ENCODE assay signal across 6 cellular contexts in genomic region chr12:91733846-91734245, GRCh38.
DNase-seq lines count a peak whose midpoint lies in the region; ATAC-seq and TF ChIP-seq lines count a peak whose summit lies in the region.
"Not testable (repeated sequence)": the region's sequence is repeated elsewhere in the genome, so short reads cannot be mapped to it uniquely, and the experiment has no call there.

No MANE protein-coding gene starts in this region.

- CTCF ChIA-PET in IMR-90 (lab: Yijun Ruan, JAX): interaction anchor here (1.2 kb wide), 1 partner anchor 181 kb away, joined by 3 read pairs; no protein-coding TSS in a partner anchor

- not testable (repeated sequence) for TF ChIP-seq POLR2A in IMR-90 (IDR thresholded peaks at IDR 0.05; ENCODE audit: low read depth, low read length)

- not testable (repeated sequence) for BruUV-seq in IMR-90 (replicated peaks; lab: Mats Ljungman, UMichigan)

- not testable (repeated sequence) for H3K4ac ChIP-seq in IMR-90 (ENCODE audit: low read depth, low read length); mesenchymal stem cell (ENCODE audit: low read depth in 1 of 2, low read length in 2 of 2)

- dilution Hi-C loops in IMR-90 (cut with HindIII; ENCODE audit: low sequenced_read_pairs, unreplicated experiment): not testable (repeated sequence)

- H3K9me1 ChIP-seq in IMR-90 (ENCODE audit: insufficient read depth, low read length): not testable (repeated sequence)

- H2AK9ac ChIP-seq in IMR-90 (replicated peaks; ENCODE audit: low read depth, low read length, poor library complexity): not testable (repeated sequence)

- not testable (repeated sequence) for H2BK15ac ChIP-seq in IMR-90 (ENCODE audit: low read depth, low read length); mesenchymal stem cell (ENCODE audit: low read depth, poor library complexity, severe bottlenecking)

- H3K79me1 ChIP-seq in IMR-90 (ENCODE audit: low read depth in 1 of 2, low read length in 2 of 2); mesenchymal stem cell (replicated peaks; ENCODE audit: low read length, poor library complexity, severe bottlenecking): not testable (repeated sequence)

- H4K91ac ChIP-seq in IMR-90 (ENCODE audit: insufficient read depth, low read depth, low read length); mesenchymal stem cell (ENCODE audit: low read length): not testable (repeated sequence)

- H2BK120ac ChIP-seq in IMR-90 (ENCODE audit: low read depth, low read length); mesenchymal stem cell (ENCODE audit: low read depth, low read length): not testable (repeated sequence)

- not testable (repeated sequence) for H3K4me1 ChIP-seq in IMR-90 (ENCODE audit: control insufficient read depth, insufficient read depth, low read length); mesenchymal stem cell (ENCODE audit: control insufficient read depth, insufficient read depth, low read depth, low read length)

- not testable (repeated sequence) for H2BK5ac ChIP-seq in IMR-90 (ENCODE audit: low read depth, low read length, poor library complexity, severe bottlenecking); mesenchymal stem cell (ENCODE audit: low read depth, low read length, poor library complexity, severe bottlenecking)

- not testable (repeated sequence) for H2AFZ ChIP-seq in IMR-90 (replicated peaks; ENCODE audit: low read length, poor library complexity); mesenchymal stem cell (ENCODE audit: low read depth, low read length)

- H3K4me2 ChIP-seq in IMR-90 (ENCODE audit: low read depth, low read length); mesenchymal stem cell (ENCODE audit: low read length, poor library complexity, severe bottlenecking): not testable (repeated sequence)

- not testable (repeated sequence) for H3K36me3 ChIP-seq in IMR-90 (ENCODE audit: control insufficient read depth, insufficient read depth, low read length); brain microvascular endothelial cell (replicated peaks); mesenchymal stem cell (ENCODE audit: control insufficient read depth in 1 of 2, insufficient read depth in 2 of 2, low read depth in 1 of 2, low read length in 2 of 2)

- H3K4me3 ChIP-seq in IMR-90 (ENCODE audit: insufficient read depth, low read depth, low read length); brain microvascular endothelial cell (ENCODE audit: low read depth, low read length); mesenchymal stem cell (ENCODE audit: insufficient read depth in 1 of 2, low read depth in 1 of 2, low read length in 2 of 2): not testable (repeated sequence)

- in situ Hi-C loops in IMR-90 (cut with MboI; ENCODE audit: low sequenced_read_pairs); brain microvascular endothelial cell (cut with HindIII; ENCODE audit: low pct_ligation_motif_present, low sequenced_read_pairs): not testable (repeated sequence)

- DNase-seq in AG20443 (ENCODE audit: low spot score): peak; percentile 12
- DNase-seq in GM04504 (ENCODE audit: low read depth): peak; percentile 65
- DNase-seq in IMR-90: peak; percentile 7
- peak; percentile 4 for DNase-seq in brain microvascular endothelial cell
- peak; percentile 66 for DNase-seq in fibroblast of peridontal ligament (ENCODE audit: extremely low read depth)
- not testable (repeated sequence) for DNase-seq in mesenchymal stem cell

- H2AK5ac ChIP-seq in IMR-90 (ENCODE audit: low read depth, low read length); mesenchymal stem cell (ENCODE audit: low read length, severe bottlenecking): not testable (repeated sequence)

- POLR2A ChIA-PET in IMR-90 (lab: Charles Lee; ENCODE audit: unreplicated experiment): not testable (repeated sequence)

- H3K9me3 ChIP-seq in IMR-90 (ENCODE audit: control insufficient read depth, insufficient read depth, low read length); mesenchymal stem cell (ENCODE audit: control insufficient read depth, low read length): not testable (repeated sequence)

- not testable (repeated sequence) for H4K8ac ChIP-seq in IMR-90 (ENCODE audit: low read depth in 2 of 2, low read length in 2 of 2); mesenchymal stem cell (ENCODE audit: low read length)

- not testable (repeated sequence) for H2BK20ac ChIP-seq in IMR-90 (ENCODE audit: low read depth, low read length)

- not testable (repeated sequence) for TF ChIP-seq CTCF in IMR-90 (conservative IDR thresholded peaks at IDR 0.05; ENCODE audit: low read depth, low read length); brain microvascular endothelial cell (IDR thresholded peaks at IDR 0.05; ENCODE audit: low read depth, low read length, missing control alignments)

- WGBS in IMR-90 (ENCODE audit: extremely low coverage in 2 of 2, insufficient read length in 1 of 2), 2 experiments: no CpG with 5 or more reads among the region's 1 CpG
- WGBS in mesenchymal stem cell: no CpG with 5 or more reads among the region's 1 CpG

- not testable (repeated sequence) for TF ChIP-seq RAD21 in IMR-90 (IDR thresholded peaks at IDR 0.05; ENCODE audit: low read length)

- not testable (repeated sequence) for H4K20me1 ChIP-seq in IMR-90 (ENCODE audit: insufficient read depth, low read length)

- not testable (repeated sequence) for H3K27ac ChIP-seq in IMR-90 (ENCODE audit: insufficient read depth, low read length); brain microvascular endothelial cell; mesenchymal stem cell (ENCODE audit: low read length, poor library complexity, severe bottlenecking)

- not testable (repeated sequence) for H3K9ac ChIP-seq in IMR-90 (ENCODE audit: low read depth, low read length)
- peak overlapping the region; percentile 32 for H3K9ac ChIP-seq in mesenchymal stem cell (ENCODE audit: low read length)

- not testable (repeated sequence) for H3K27me3 ChIP-seq in IMR-90 (ENCODE audit: control insufficient read depth, insufficient read depth, low read length); brain microvascular endothelial cell (replicated peaks); mesenchymal stem cell (ENCODE audit: control insufficient read depth in 1 of 2, insufficient read depth in 1 of 2, low read length in 2 of 2)

- not testable (repeated sequence) for H4K5ac ChIP-seq in IMR-90 (ENCODE audit: low read depth, low read length)

- not testable (repeated sequence) for H3K56ac ChIP-seq in IMR-90 (ENCODE audit: extremely low read depth, insufficient read depth, low read length)

- not testable (repeated sequence) for H3K23ac ChIP-seq in IMR-90 (ENCODE audit: low read depth, low read length); mesenchymal stem cell (ENCODE audit: low read length in 2 of 2)

- not testable (repeated sequence) for ATAC-seq in IMR-90 (ENCODE audit: low read depth)

- intact Hi-C loops in IMR-90 (cut with micrococcal nuclease): not testable (repeated sequence)

- H3K14ac ChIP-seq in IMR-90 (replicated peaks; ENCODE audit: low read depth, low read length): not testable (repeated sequence)
- peak overlapping the region in 1 of 2 experiments; percentile 11 for H3K14ac ChIP-seq in mesenchymal stem cell (ENCODE audit: low read length in 2 of 2)

- not testable (repeated sequence) for H3K18ac ChIP-seq in IMR-90 (ENCODE audit: low read depth, low read length); mesenchymal stem cell (ENCODE audit: low read depth in 1 of 2, low read length in 2 of 2)

- not testable (repeated sequence) for H2BK12ac ChIP-seq in mesenchymal stem cell (ENCODE audit: low read length in 2 of 2)
